In genomic region chr1:50110656-50111055, GRCh38 we compare ENCODE assay signal across 1 cellular context.
TF ChIP-seq lines count a peak whose summit lies in the region.

No MANE protein-coding gene starts in this region.

TF ChIP-seq in GM23338, 12 proteins besides CTCF, POLR2A, EP300 and RAD21 (continued from another document):
- TF ChIP-seq ZNF462 (CRISPR knock-in tag; IDR thresholded peaks at IDR 0.05), result no peak
- TF ChIP-seq ZNF114 (CRISPR knock-in tag; IDR thresholded peaks at IDR 0.05), result no peak
- no peak for TF ChIP-seq ZNF331 (CRISPR knock-in tag; IDR thresholded peaks at IDR 0.05; ENCODE audit: low read depth)
- no peak for TF ChIP-seq NANOG (IDR thresholded peaks at IDR 0.05; ENCODE audit: borderline replicate concordance)
- no peak for TF ChIP-seq POLR2AphosphoS5 (IDR thresholded peaks at IDR 0.05; ENCODE audit: low read depth)
- TF ChIP-seq EZH2 (IDR thresholded peaks at IDR 0.05; ENCODE audit: low read depth, unreplicated experiment), result no peak
- TF ChIP-seq JUNB (IDR thresholded peaks at IDR 0.05; ENCODE audit: unreplicated experiment), result no peak
- TF ChIP-seq REST (IDR thresholded peaks at IDR 0.05; ENCODE audit: unreplicated experiment), result no peak
- TF ChIP-seq EZH2phosphoT487 (IDR thresholded peaks at IDR 0.05; ENCODE audit: unreplicated experiment), result no peak
- TF ChIP-seq CREB1 (CRISPR knock-in tag; IDR thresholded peaks at IDR 0.05; ENCODE audit: low read depth), result no peak
- no peak for TF ChIP-seq STAT1 (IDR thresholded peaks at IDR 0.05; ENCODE audit: unreplicated experiment)
